30 cellular contexts compared by ENCODE assay signal in genomic region chr11:94031625-94032024, GRCh38. TPM values are rescaled to one million over a fixed set of nuclear protein-coding genes. Genes with fewer than 3 reads are reported as not detected.
"Had no signal": no experiment of that assay in that cellular context is flagged by ENCODE, and none has a peak within 500 bp of the region (broad histone marks: within the 10 kb centered on the region; RNA-seq: fewer than 3 reads in every experiment).

No MANE protein-coding gene starts in this region.

- ATAC-seq: lower lobe of right lung; sciatic nerve; stimulated activated memory B cell treated with anti-CD40 and anti-IgM and Interleukin-4, amounts not matched to agents 10 μg/mL and 1 μg/mL and 100 μg/mL, for 72 hours; stimulated activated naive CD8-positive, alpha-beta T cell treated with anti-CD3 and anti-CD28 coated beads, Interleukin-15, amount 100 ng/mL, for 72 hours; upper lobe of right lung had no signal

- DNase-seq: effector CD4-positive, alpha-beta T cell; endodermal cell; erythroblast; foreskin melanocyte; head of caudate nucleus; kidney; left cardiac atrium; lower lobe of right lung; mesenchymal stem cell; naive B cell; nephron progenitor cell; spleen; stimulated activated CD4-positive, alpha-beta T cell treated with anti-CD3 and anti-CD28 coated beads, Interleukin-15, amount 100 ng/mL, for 24 hours; stimulated activated CD4-positive, alpha-beta T cell treated with anti-CD3 and anti-CD28 coated beads, Interleukin-1b, Interleukin-23, amount 100 ng/mL, for 48 hours; stimulated activated CD4-positive, alpha-beta T cell treated with anti-CD3 and anti-CD28 coated beads, Interleukin-4, amount 100 ng/mL, for 24 hours; stimulated activated naive CD8-positive, alpha-beta T cell treated with anti-CD3 and anti-CD28 coated beads, Interleukin-15, amount 100 ng/mL, for 72 hours; testis; upper lobe of right lung had no signal

- FAIRE-seq: endothelial cell of umbilical vein, kidney had no signal

- H3K9me3 ChIP-seq: lower lobe of right lung, prostate gland, testis, upper lobe of right lung had no signal

- H3K4me1 ChIP-seq: left ventricle myocardium inferior, lower lobe of right lung, parathyroid adenoma, prostate gland, spleen, testis, tibial nerve, upper lobe of right lung had no signal

- H3K27ac ChIP-seq: coronary artery, hepatocyte, lower lobe of right lung, parathyroid adenoma, prostate gland, spleen, testis, tibial nerve, upper lobe of right lung had no signal

- H3K27me3 ChIP-seq: hepatocyte, spleen, testis, tibial nerve, upper lobe of right lung had no signal

- H3K79me2 ChIP-seq: hepatocyte, parathyroid adenoma had no signal

- H3K4me3 ChIP-seq: coronary artery, hepatocyte, left ventricle myocardium inferior, lower lobe of right lung, prostate gland, spleen, testis, tibial nerve, upper lobe of right lung had no signal

- H3K36me3 ChIP-seq: left ventricle myocardium inferior, lower lobe of right lung, prostate gland, spleen, tibial nerve, upper lobe of right lung had no signal

- H3K9ac ChIP-seq: parathyroid adenoma had no signal

- H2AFZ ChIP-seq: hepatocyte, parathyroid adenoma had no signal

- H3K4me2 ChIP-seq: hepatocyte had no signal

RNA-seq across cellular contexts. Expression of gene HEPHL1, which starts 10.5 kb away (rescaled TPM):
- total RNA-seq: dermis microvascular lymphatic vessel endothelial cell, endodermal cell, endothelial cell of umbilical vein, kidney, left cardiac atrium, left ventricle myocardium inferior, lower lobe of right lung, omental fat pad, sciatic nerve, spleen, subcutaneous adipose tissue, tibial nerve, upper lobe of right lung had no signal
- polyA plus RNA-seq: endothelial cell of umbilical vein, spleen had no signal
